In the genomic region with DNA sequence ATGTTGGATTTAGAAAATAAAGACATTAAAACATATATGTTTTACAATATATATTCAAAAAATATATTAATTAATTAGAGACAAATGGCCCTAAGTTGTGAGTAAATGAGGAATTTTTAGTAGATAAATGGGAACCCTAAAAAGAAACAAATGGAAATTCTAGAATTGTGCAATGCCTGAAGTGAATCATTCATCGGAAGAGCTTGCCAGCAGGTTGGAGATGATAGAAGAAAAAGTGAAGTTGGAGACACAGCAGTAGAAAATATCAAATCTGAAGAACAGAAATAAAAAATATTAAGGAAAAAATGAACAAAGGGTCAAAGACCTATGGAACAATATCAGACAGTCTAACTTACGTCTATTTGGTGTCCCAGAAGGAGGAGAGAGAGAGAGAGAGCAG, we compare ENCODE assay signal across 17 cellular contexts.
A peak's percentile ranks its signal among the peaks of the same experiment; 100 is the strongest.
DNase-seq lines count a peak whose midpoint lies in the region; ATAC-seq lines count a peak whose summit lies in the region.
"Had no signal": no experiment of that assay in that cellular context is flagged by ENCODE, and none has a peak within 500 bp of the region (broad histone marks: within the 10 kb centered on the region; RNA-seq: fewer than 3 reads in every experiment).

No MANE protein-coding gene starts in this region.

- H3K27me3 Mint-ChIP-seq in activated T-helper 17 cell treated with anti-CD3 and anti-CD28 coated beads, Interleukin-2, amount 50 U/mL, for 72 hours, result no peaks in the 10 kb centered on the region
- H3K27me3 Mint-ChIP-seq: activated naive CD8-positive, alpha-beta T cell treated with anti-CD3 and anti-CD28 coated beads, Interleukin-2, amount 10 ng/mL, durations not matched to agents 7 days and 5 days; stimulated activated naive CD8-positive, alpha-beta T cell treated with anti-CD3 and anti-CD28 coated beads, Interleukin-15, amount 100 ng/mL, for 72 hours had no signal

- 7 to 9% methylated on average over 2 of the region's 2 CpGs for WGBS in GM23248 (ENCODE audit: low coverage in 1 of 2, low lambda C conversion rate in 2 of 2, missing lambda C conversion rate in 2 of 2), 2 experiments

- peaks cover 4% of the 10 kb centered on the region for H3K9me3 Mint-ChIP-seq in activated T-helper 17 cell treated with anti-CD3 and anti-CD28 coated beads, Interleukin-2, amount 50 U/mL, for 72 hours

- no peaks in the 10 kb centered on the region for H3K9me3 ChIP-seq in GM23248 (ENCODE audit: low read depth)

- peak overlapping the region; percentile 58 for H3K27ac Mint-ChIP-seq in activated T-helper 17 cell treated with anti-CD3 and anti-CD28 coated beads, Interleukin-2, amount 50 U/mL, for 72 hours
- H3K27ac Mint-ChIP-seq: activated naive CD8-positive, alpha-beta T cell treated with anti-CD3 and anti-CD28 coated beads, Interleukin-2, amount 10 ng/mL, durations not matched to agents 7 days and 5 days had no signal

- in situ Hi-C loops in GM23248 (cut with MboI), result no loop called here

- ATAC-seq in activated T-helper 17 cell treated with anti-CD3 and anti-CD28 coated beads, Interleukin-2, amount 50 U/mL, for 72 hours (replicated peaks), result no peak
- ATAC-seq in GM19023 (IDR thresholded peaks at IDR 0.05; ENCODE audit: unreplicated experiment), result no peak
- ATAC-seq in HG03039 (IDR thresholded peaks at IDR 0.05; ENCODE audit: unreplicated experiment), result no peak
- ATAC-seq: gastroesophageal sphincter had no signal

- no peaks in the 10 kb centered on the region for H3K4me1 ChIP-seq in GM23248 (ENCODE audit: insufficient read depth)
- H3K4me1 ChIP-seq: gastroesophageal sphincter had no signal

- no peak overlapping the region for H3K9ac ChIP-seq in GM23248
- H3K9ac ChIP-seq: BLaER1 treated with 17β-estradiol and CSF1 and Interleukin-3, amounts not matched to agents 10 nM and 100 nM had no signal

- peaks cover 61% of the 10 kb centered on the region for H3K36me3 Mint-ChIP-seq in activated T-helper 17 cell treated with anti-CD3 and anti-CD28 coated beads, Interleukin-2, amount 50 U/mL, for 72 hours (ENCODE audit: low read depth)

- no peaks in the 10 kb centered on the region for H3K9me2 ChIP-seq in GM23248 (ENCODE audit: insufficient read depth)

- peaks cover 8% of the 10 kb centered on the region for H3F3A ChIP-seq in GM23248 (ENCODE audit: insufficient read depth)

- no peaks in the 10 kb centered on the region for H4K20me1 ChIP-seq in GM23248 (ENCODE audit: insufficient read depth)
- H4K20me1 ChIP-seq: BLaER1 treated with 17β-estradiol and CSF1 and Interleukin-3, amounts not matched to agents 10 nM and 100 nM had no signal

- H3K4me1 Mint-ChIP-seq in activated T-helper 17 cell treated with anti-CD3 and anti-CD28 coated beads, Interleukin-2, amount 50 U/mL, for 72 hours, result peaks cover 35% of the 10 kb centered on the region

- H2AFZ ChIP-seq in GM23248, result no peak overlapping the region

- peak; percentile 32 for DNase-seq in AG08395 (ENCODE audit: low spot score)
- peak; percentile 77 for DNase-seq in GM23248
- DNase-seq in kidney tubule cell (ENCODE audit: low spot score), result peak; percentile 37
- DNase-seq in HK-2 (ENCODE audit: unreplicated experiment), result no peak
- no peak for DNase-seq in HPDE6-E6E7 (ENCODE audit: extremely low spot score)
- DNase-seq: activated CD4-positive, alpha-beta T cell treated with anti-CD3 and anti-CD28 coated beads, Interleukin-2, amount 50 U/mL, for 48 hours; activated naive CD8-positive, alpha-beta T cell treated with anti-CD3 and anti-CD28 coated beads, Interleukin-2, amount 10 ng/mL, durations not matched to agents 7 days and 5 days; DND-41; dorsolateral prefrontal cortex; NK-92 treated with Interleukin-12 subunit alpha and Interleukin-12 subunit beta, amount 100 ng/mL, for 24 hours; stimulated activated CD4-positive, alpha-beta T cell treated with anti-CD3 and anti-CD28 coated beads, Interleukin-4, amount 100 ng/mL, for 1 hour; stimulated activated naive CD8-positive, alpha-beta T cell treated with anti-CD3 and anti-CD28 coated beads, Interleukin-15, amount 100 ng/mL, for 72 hours had no signal

- no peak overlapping the region for H3K4me2 ChIP-seq in GM23248 (ENCODE audit: unreplicated experiment)

- no peak overlapping the region for H3K4me3 ChIP-seq in GM23248
- H3K4me3 ChIP-seq: BLaER1 treated with 17β-estradiol and CSF1 and Interleukin-3, amounts not matched to agents 10 nM and 100 nM; dorsolateral prefrontal cortex; gastroesophageal sphincter had no signal

- no peak overlapping the region for H3K27ac ChIP-seq in GM23248
- H3K27ac ChIP-seq: BLaER1 treated with 17β-estradiol and CSF1 and Interleukin-3, amounts not matched to agents 10 nM and 100 nM; gastroesophageal sphincter had no signal

- peak overlapping the region; percentile 24 for H3K4me3 Mint-ChIP-seq in activated T-helper 17 cell treated with anti-CD3 and anti-CD28 coated beads, Interleukin-2, amount 50 U/mL, for 72 hours
- H3K4me3 Mint-ChIP-seq: activated naive CD8-positive, alpha-beta T cell treated with anti-CD3 and anti-CD28 coated beads, Interleukin-2, amount 10 ng/mL, durations not matched to agents 7 days and 5 days had no signal

- no peaks in the 10 kb centered on the region; the same call in 1 of the 2 replicates for H3K27me3 ChIP-seq in GM23248 (replicated peaks; ENCODE audit: insufficient read depth)
- H3K27me3 ChIP-seq: BLaER1 treated with 17β-estradiol and CSF1 and Interleukin-3, amounts not matched to agents 10 nM and 100 nM; dorsolateral prefrontal cortex; gastroesophageal sphincter had no signal

- H3K79me2 ChIP-seq in GM23248 (ENCODE audit: insufficient read depth), result no peaks in the 10 kb centered on the region

- H3K36me3 ChIP-seq in GM23248 (ENCODE audit: low read depth), result no peaks in the 10 kb centered on the region
- H3K36me3 ChIP-seq: gastroesophageal sphincter had no signal

Comparison
In these comparisons a context has a peak if more than half of its experiments do, and no peak if none do; other contexts are left out.
1. DNase-seq: peak in AG08395 (single experiment), GM23248 (single experiment) and kidney tubule cell (single experiment); none in HK-2 (single experiment) and HPDE6-E6E7 (single experiment).